In genomic region chr16:75415169-75415908, GRCh38 we compare ENCODE assay signal across 16 cellular contexts. TPM values are rescaled to one million over a fixed set of nuclear protein-coding genes. Genes with fewer than 3 reads are reported as not detected.
DNase-seq lines count a peak whose midpoint lies in the region; ATAC-seq and TF ChIP-seq lines count a peak whose summit lies in the region.
"Had no signal": no experiment of that assay in that cellular context is flagged by ENCODE, and none has a peak within 500 bp of the region (broad histone marks: within the 10 kb centered on the region; RNA-seq: fewer than 3 reads in every experiment).

No MANE protein-coding gene starts in this region.

- H3K4ac ChIP-seq in H9 (ENCODE audit: low read depth, low read length) = no peak overlapping the region

- H4K20me1 ChIP-seq in GM23338 (replicated peaks; ENCODE audit: insufficient read depth) (peaks cover 32% of the 10 kb centered on the region; the same call in 1 of the 2 replicates), H9 (ENCODE audit: control insufficient read depth, insufficient read depth, insufficient read length) (no peaks in the 10 kb centered on the region)

- ATAC-seq in GM23338 = no peak; the same call in 2 of the 3 replicates
- ATAC-seq: sciatic nerve had no signal

- H2BK15ac ChIP-seq in H9 (ENCODE audit: low read depth, low read length) = no peak overlapping the region

- no peak for TF ChIP-seq CTCF in AG04450 (IDR thresholded peaks at IDR 0.05; ENCODE audit: low read depth, low read length)
- TF ChIP-seq CTCF in GM23338 (conservative IDR thresholded peaks at IDR 0.05; ENCODE audit: low read depth in 2 of 2) = no peak
- TF ChIP-seq CTCF in H9 (conservative IDR thresholded peaks at IDR 0.05) = no peak

- CTCF ChIA-PET in AG04450 (lab: Charles Lee) = interaction anchor here (0.9 to 1.3 kb wide), 4 partner anchors 11 to 182 kb away, joined by 4 to 6 read pairs (median 5); no protein-coding TSS in a partner anchor

- no peaks in the 10 kb centered on the region for H3F3A ChIP-seq in GM23338 (replicated peaks; ENCODE audit: low read depth)

- H3K23ac ChIP-seq in H9 (ENCODE audit: insufficient read length, low read depth, low read length) = no peak overlapping the region

- H3K56ac ChIP-seq in H9 (ENCODE audit: insufficient read length, low read depth, low read length) = no peak overlapping the region

- H3K27ac Mint-ChIP-seq in GM23338 (no peak overlapping the region), H9 (peak overlapping the region in 1 of 3 experiments; percentile 11; a peak in 1 of 7 replicates)
- H3K27ac Mint-ChIP-seq: IgD-negative memory B cell had no signal

- H3K4me3 Mint-ChIP-seq in GM23338 (no peak overlapping the region), H9 (no peak overlapping the region)
- H3K4me3 Mint-ChIP-seq: IgD-negative memory B cell had no signal

- H3K4me2 ChIP-seq in GM23338 (no peak overlapping the region), H9 (ENCODE audit: insufficient read depth, insufficient read length, low read length) (no peak overlapping the region)

- no peak overlapping the region for H3K18ac ChIP-seq in H9 (ENCODE audit: insufficient read length, low read depth, low read length)

- H2BK5ac ChIP-seq in H9 (ENCODE audit: insufficient read length, low read length) = no peak overlapping the region

- no peak overlapping the region for H3K4me3 ChIP-seq in AG04450 (ENCODE audit: low read depth, low read length)
- no peak overlapping the region for H3K4me3 ChIP-seq in GM23338
- H3K4me3 ChIP-seq in effector memory CD4-positive, alpha-beta T cell (ENCODE audit: insufficient read depth, low read depth, low read length, poor library complexity, severe bottlenecking) = no peak overlapping the region
- H3K4me3 ChIP-seq: ovary had no signal

- H3K27me3 Mint-ChIP-seq in GM23338 (ENCODE audit: insufficient read depth, low read depth, poor library complexity) = peaks cover 1% of the 10 kb centered on the region
- H3K27me3 Mint-ChIP-seq in H9 (ENCODE audit: low read depth) = no peaks in the 10 kb centered on the region
- H3K27me3 Mint-ChIP-seq: IgD-negative memory B cell had no signal

- no peak for DNase-seq in AG04450 (ENCODE audit: low read depth, low spot score)
- no peak for DNase-seq in GM23338 (ENCODE audit: low spot score)
- DNase-seq in astrocyte of the hippocampus (ENCODE audit: low read depth, low spot score) = peak; percentile 4
- peak; percentile 55 for DNase-seq in medulla oblongata (ENCODE audit: extremely low spot score)
- no peak for DNase-seq in effector memory CD4-positive, alpha-beta T cell
- no peak for DNase-seq in H9
- DNase-seq in nucleus accumbens (lab: John Stamatoyannopoulos, UW) = no peak
- DNase-seq: activated gamma-delta T cell; DND-41; NCI-H187 treated with DMSO at 0.1 percent for 48 hours; NCI-H345; NK-92 treated with Interleukin-12 subunit alpha and Interleukin-12 subunit beta, amount 100 ng/mL, for 24 hours; ovary; RPMI8226 had no signal

- H4K5ac ChIP-seq in H9 (ENCODE audit: insufficient read length, low read depth, low read length) = no peak overlapping the region

- H3K27me3 ChIP-seq in AG04450 (ENCODE audit: control insufficient read depth, insufficient read depth, low read length) = no peaks in the 10 kb centered on the region
- H3K27me3 ChIP-seq in GM23338 (ENCODE audit: insufficient read depth) = no peaks in the 10 kb centered on the region
- H3K27me3 ChIP-seq in effector memory CD4-positive, alpha-beta T cell (replicated peaks; ENCODE audit: control insufficient read depth, insufficient read depth, low read length, poor library complexity, severe bottlenecking) = no peaks in the 10 kb centered on the region
- H3K27me3 ChIP-seq in H9 (ENCODE audit: insufficient read depth, low read length) = no peaks in the 10 kb centered on the region
- H3K27me3 ChIP-seq: ovary had no signal

- no peak overlapping the region for H2BK20ac ChIP-seq in H9 (ENCODE audit: low read depth, low read length, poor library complexity, severe bottlenecking)

- WGBS in H9 (ENCODE audit: extremely low coverage, insufficient read length, low lambda C conversion rate) = no CpG with 5 or more reads among the region's 4 CpGs

- H3K36me3 Mint-ChIP-seq in GM23338 (ENCODE audit: low read depth) (peaks cover 26% of the 10 kb centered on the region), H9 (ENCODE audit: insufficient read depth in 1 of 3, low read depth in 3 of 3) (peaks cover 12 to 33% (median 26%) of the 10 kb centered on the region in 3 experiments; a peak in 6 of 7 replicates)

- H3K9me3 Mint-ChIP-seq in GM23338 = no peaks in the 10 kb centered on the region
- H3K9me3 Mint-ChIP-seq in H9 = no peaks in the 10 kb centered on the region
- H3K9me3 Mint-ChIP-seq: IgD-negative memory B cell had no signal

- H3K14ac ChIP-seq in H9 (ENCODE audit: insufficient read depth, low read length) = no peak overlapping the region

- no peak overlapping the region for H2AK5ac ChIP-seq in H9 (ENCODE audit: insufficient read length, low read length)

- H3K79me2 ChIP-seq in GM23338 (replicated peaks; ENCODE audit: insufficient read depth) (peaks cover 71% of the 10 kb centered on the region), H9 (ENCODE audit: insufficient read depth, low read length) (peaks cover 11% of the 10 kb centered on the region; the same call in 1 of the 2 replicates)

- H3K27ac ChIP-seq in AG04450 (ENCODE audit: low read depth, low read length) (peak overlapping the region; percentile 61), GM23338 (ENCODE audit: low read depth) (peak overlapping the region; percentile 67; the same call in 1 of the 2 replicates), H9 (ENCODE audit: insufficient read length, low read depth, low read length) (no peak overlapping the region)
- H3K27ac ChIP-seq in effector memory CD4-positive, alpha-beta T cell (ENCODE audit: insufficient read depth, low read length, poor library complexity, severe bottlenecking) = no peak overlapping the region
- H3K27ac ChIP-seq: ovary had no signal

- no peak overlapping the region for H2BK120ac ChIP-seq in H9 (ENCODE audit: low read depth, low read length, poor library complexity, severe bottlenecking)

- H3K9me3 ChIP-seq in AG04450 (ENCODE audit: control insufficient read depth, insufficient read depth, low read length) = no peaks in the 10 kb centered on the region
- no peaks in the 10 kb centered on the region for H3K9me3 ChIP-seq in effector memory CD4-positive, alpha-beta T cell (ENCODE audit: control insufficient read depth, low read length)
- H3K9me3 ChIP-seq in H9 (ENCODE audit: control insufficient read depth, low read depth, low read length) = no peaks in the 10 kb centered on the region
- H3K9me3 ChIP-seq: ovary had no signal

- H3K36me3 ChIP-seq in GM23338 (ENCODE audit: insufficient read depth) = peaks cover 28% of the 10 kb centered on the region
- peaks cover 15% of the 10 kb centered on the region for H3K36me3 ChIP-seq in effector memory CD4-positive, alpha-beta T cell (ENCODE audit: control insufficient read depth, insufficient read depth, low read length)
- H3K36me3 ChIP-seq: ovary had no signal

- H4K8ac ChIP-seq in H9 (replicated peaks; ENCODE audit: insufficient read length, low read depth, low read length) = no peak overlapping the region

- no peaks in the 10 kb centered on the region for H3K23me2 ChIP-seq in H9 (ENCODE audit: insufficient read length, low read depth, low read length, poor library complexity, severe bottlenecking)

- no peak overlapping the region for H4K91ac ChIP-seq in H9 (ENCODE audit: insufficient read length, low read depth, low read length)

- peaks cover 17% of the 10 kb centered on the region for H3K4me1 ChIP-seq in GM23338 (ENCODE audit: insufficient read depth)
- H3K4me1 ChIP-seq in effector memory CD4-positive, alpha-beta T cell (ENCODE audit: control insufficient read depth, insufficient read depth, low read length, poor library complexity, severe bottlenecking) = no peaks in the 10 kb centered on the region
- H3K4me1 ChIP-seq in H9 (ENCODE audit: insufficient read depth, low read length) = no peaks in the 10 kb centered on the region; the same call in 1 of the 2 replicates

- H3K79me1 ChIP-seq in H9 (ENCODE audit: insufficient read depth, low read depth, low read length, poor library complexity, severe bottlenecking) = peaks cover 10% of the 10 kb centered on the region

- no peak overlapping the region for H3T11ph ChIP-seq in H9 (ENCODE audit: low read length)

- no peak overlapping the region for H3K9ac ChIP-seq in H9 (ENCODE audit: extremely low read depth, insufficient read length, low read length)

- H2BK12ac ChIP-seq in H9 (ENCODE audit: insufficient read length, low read depth, low read length) = no peak overlapping the region

- H3K4me1 Mint-ChIP-seq in GM23338 (peaks cover 31% of the 10 kb centered on the region), H9 (peaks cover 32 to 34% of the 10 kb centered on the region in 2 experiments)

- H3K9me2 ChIP-seq in GM23338 (ENCODE audit: insufficient read depth) = no peaks in the 10 kb centered on the region

- POLR2A ChIA-PET in AG04450 (lab: Yijun Ruan, JAX) = no interaction called here

- H2AFZ ChIP-seq in GM23338 = no peak overlapping the region
- H2AFZ ChIP-seq in H9 (ENCODE audit: low read length) = no peak overlapping the region

RNA-seq across cellular contexts. Expression of gene CFDP1, which starts 18.0 kb away (rescaled TPM):
- polyA plus RNA-seq in AG04450 (2011; rRNA removed) (64.0 and 81.6 TPM in 2 replicates), GM23338 (2016; fragmentation: Nextera tagmentation; extraction: Ambion mirVana) (199 and 224 TPM in 2 replicates)
- polyA minus RNA-seq in AG04450 (2011; rRNA and poly(A)+ RNA removed) = 22.3 and 32.0 TPM in 2 replicates
- total RNA-seq in GM23338 (2014; rRNA removed; shearing (Covaris generic)) = 89.9 and 90.3 TPM in 2 replicates
- 89.1 and 89.2 TPM in 2 replicates for total RNA-seq in H9 (2021)

RNA-seq across cellular contexts. Expression of gene TMEM170A, which starts 49.1 kb away (rescaled TPM):
- polyA plus RNA-seq in AG04450 (2011; rRNA removed) = 8.0 and 13.3 TPM in 2 replicates
- polyA minus RNA-seq in AG04450 (2011; rRNA and poly(A)+ RNA removed) = 10.9 and 13.9 TPM in 2 replicates
- 68.5 and 72.0 TPM in 2 replicates for total RNA-seq in GM23338 (2014; rRNA removed; shearing (Covaris generic))
- 28.5 and 31.0 TPM in 2 replicates for polyA plus RNA-seq in GM23338 (2016; fragmentation: Nextera tagmentation; extraction: Ambion mirVana)
- 43.4 and 46.8 TPM in 2 replicates for total RNA-seq in H9 (2021)

Comparison
In these comparisons a context has a peak if more than half of its experiments do, and no peak if none do; other contexts are left out.
1. DNase-seq: peak in astrocyte of the hippocampus (single experiment) and medulla oblongata (single experiment); none in AG04450 (single experiment), GM23338 (single experiment), effector memory CD4-positive, alpha-beta T cell (0 of 3), H9 (single experiment) and nucleus accumbens (0 of 56).
2. H3K27ac ChIP-seq: peak in AG04450 (single experiment) and GM23338 (single experiment); none in effector memory CD4-positive, alpha-beta T cell (single experiment) and H9 (single experiment).